15 cellular contexts compared by ENCODE assay signal in genomic region chr14:72094844-72095582, GRCh38.
DNase-seq lines count a peak whose midpoint lies in the region; ATAC-seq and TF ChIP-seq lines count a peak whose summit lies in the region.
"Had no signal": no experiment of that assay in that cellular context is flagged by ENCODE, and none has a peak within 500 bp of the region (broad histone marks: within the 10 kb centered on the region; RNA-seq: fewer than 3 reads in every experiment).

No MANE protein-coding gene starts in this region.

- TF ChIP-seq EP300 in neural cell (conservative IDR thresholded peaks at IDR 0.05; ENCODE audit: poor library complexity, severe bottlenecking) = peak; percentile 79

- H3K27ac ChIP-seq in neural cell (ENCODE audit: low read length) = peak overlapping the region; percentile 46

- no peak overlapping the region for H3K9ac ChIP-seq in Loucy (ENCODE audit: low read depth, low read length, poor library complexity, severe bottlenecking)
- H3K9ac ChIP-seq in neural cell (ENCODE audit: low read length) = no peak overlapping the region

- TF ChIP-seq RAD21 in neural cell (conservative IDR thresholded peaks at IDR 0.05) = no peak

- DNase-seq in activated CD4-positive, CD25-positive, alpha-beta regulatory T cell (lab: John Stamatoyannopoulos, UW) = no peak
- DNase-seq in GM12865 (ENCODE audit: low read depth) (peak; percentile 76), Right ventricle myocardium superior (no peak), left colon (no peak)
- DNase-seq: 8988T; BE2C; Calu3; CD4-positive, alpha-beta memory T cell; DMS53; HFFc6; NCI-H187 had no signal

- H3K4me1 ChIP-seq in Loucy (ENCODE audit: insufficient read depth, low read length, poor library complexity, severe bottlenecking) = peaks cover 38% of the 10 kb centered on the region
- H3K4me1 ChIP-seq: BE2C had no signal

- ATAC-seq in activated CD4-positive, CD25-positive, alpha-beta regulatory T cell treated with anti-CD3 and anti-CD28 coated beads, Interleukin-2, amount 50 U/mL, for 24 hours = peak; percentile 60 to 74
- ATAC-seq in Right ventricle myocardium superior (ENCODE audit: poor library complexity) = no peak
- ATAC-seq in left colon = no peak
- ATAC-seq in GM21515 (IDR thresholded peaks at IDR 0.05; ENCODE audit: unreplicated experiment) = no peak

- no peaks in the 10 kb centered on the region for H3K79me2 ChIP-seq in Loucy (ENCODE audit: insufficient read depth, low read length)
- H3K79me2 ChIP-seq in neural cell (replicated peaks; ENCODE audit: insufficient read depth, low read length) = no peaks in the 10 kb centered on the region

- H3K4me2 ChIP-seq in Loucy (ENCODE audit: low read depth, low read length, poor library complexity, severe bottlenecking) = peak overlapping the region; percentile 13
- no peak overlapping the region for H3K4me2 ChIP-seq in neural cell (ENCODE audit: low read length)

- intact Hi-C loops in Right ventricle myocardium superior (cut with DNase I) = no loop called here
- intact Hi-C loops in left colon (cut with DNase I, micrococcal nuclease) = no loop called here

- no peaks in the 10 kb centered on the region for H3F3A ChIP-seq in Loucy (ENCODE audit: low read depth)
- H3F3A ChIP-seq in neural cell (ENCODE audit: insufficient read depth, low read length, poor library complexity, severe bottlenecking) = no peaks in the 10 kb centered on the region

- H3K4me3 ChIP-seq in GM12865 (ENCODE audit: low read depth, low read length) (no peak overlapping the region; the same call in 1 of the 2 replicates), Loucy (ENCODE audit: low read length, poor library complexity, severe bottlenecking) (no peak overlapping the region), neural cell (ENCODE audit: low read length) (peak overlapping the region; percentile 13)

- H3K9me2 ChIP-seq in Loucy (replicated peaks; ENCODE audit: low read depth, low read length) = no peaks in the 10 kb centered on the region
- no peaks in the 10 kb centered on the region for H3K9me2 ChIP-seq in neural cell (ENCODE audit: insufficient read depth, low read length)

- TF ChIP-seq CTCF in GM12865 (IDR thresholded peaks at IDR 0.05; ENCODE audit: insufficient read depth, low read depth, low read length, missing control alignments) = no peak
- no peak for TF ChIP-seq CTCF in Loucy (conservative IDR thresholded peaks at IDR 0.05; ENCODE audit: low read length)
- TF ChIP-seq CTCF in neural cell (IDR thresholded peaks at IDR 0.05; ENCODE audit: poor library complexity, severe bottlenecking) = no peak

- H3K9me3 ChIP-seq in Loucy (ENCODE audit: insufficient read depth, low read depth, low read length) (no peaks in the 10 kb centered on the region), neural cell (ENCODE audit: low read length) (no peaks in the 10 kb centered on the region)
- H3K9me3 ChIP-seq: BE2C had no signal

- H3K36me3 ChIP-seq in Loucy (ENCODE audit: insufficient read depth, low read length) (no peaks in the 10 kb centered on the region), neural cell (ENCODE audit: insufficient read depth, low read length) (no peaks in the 10 kb centered on the region)
- H3K36me3 ChIP-seq: BE2C had no signal

- H3K27me3 ChIP-seq in Loucy (ENCODE audit: insufficient read depth, low read length, poor library complexity, severe bottlenecking) (no peaks in the 10 kb centered on the region), neural cell (ENCODE audit: insufficient read depth, low read depth, low read length) (no peaks in the 10 kb centered on the region)

- H4K20me1 ChIP-seq in Loucy (ENCODE audit: insufficient read depth, low read length, poor library complexity, severe bottlenecking) (no peaks in the 10 kb centered on the region), neural cell (ENCODE audit: insufficient read depth) (no peaks in the 10 kb centered on the region)

- no peak overlapping the region for H2AFZ ChIP-seq in Loucy (ENCODE audit: low read length)
- H2AFZ ChIP-seq in neural cell (ENCODE audit: low read depth, low read length) = no peak overlapping the region

TF ChIP-seq in neural cell, 6 proteins besides CTCF, POLR2A, EP300 and RAD21:
- no peak for TF ChIP-seq POLR2AphosphoS5 (IDR thresholded peaks at IDR 0.05)
- no peak for TF ChIP-seq TAF1 (IDR thresholded peaks at IDR 0.05; ENCODE audit: low read depth)
- TF ChIP-seq EZH2 (IDR thresholded peaks at IDR 0.05; ENCODE audit: borderline replicate concordance, insufficient read depth, low read length, poor library complexity, severe bottlenecking) = no peak
- no peak for TF ChIP-seq REST (IDR thresholded peaks at IDR 0.05; ENCODE audit: borderline replicate concordance)
- peak; percentile 65 for TF ChIP-seq MXI1 (conservative IDR thresholded peaks at IDR 0.05; ENCODE audit: poor library complexity, severe bottlenecking)
- no peak for TF ChIP-seq SMC3 (conservative IDR thresholded peaks at IDR 0.05; ENCODE audit: poor library complexity)
TF ChIP-seq in neural cell: peak in this region for 1.

Comparison
In these comparisons a context has a peak if more than half of its experiments do, and no peak if none do; other contexts are left out.
1. ATAC-seq: peak in activated CD4-positive, CD25-positive, alpha-beta regulatory T cell treated with anti-CD3 and anti-CD28 coated beads, Interleukin-2, amount 50 U/mL, for 24 hours (2 of 2); none in Right ventricle myocardium superior (single experiment), left colon (single experiment) and GM21515 (single experiment).